Comparison of ENCODE assay signal across 12 cellular contexts in the genomic region with DNA sequence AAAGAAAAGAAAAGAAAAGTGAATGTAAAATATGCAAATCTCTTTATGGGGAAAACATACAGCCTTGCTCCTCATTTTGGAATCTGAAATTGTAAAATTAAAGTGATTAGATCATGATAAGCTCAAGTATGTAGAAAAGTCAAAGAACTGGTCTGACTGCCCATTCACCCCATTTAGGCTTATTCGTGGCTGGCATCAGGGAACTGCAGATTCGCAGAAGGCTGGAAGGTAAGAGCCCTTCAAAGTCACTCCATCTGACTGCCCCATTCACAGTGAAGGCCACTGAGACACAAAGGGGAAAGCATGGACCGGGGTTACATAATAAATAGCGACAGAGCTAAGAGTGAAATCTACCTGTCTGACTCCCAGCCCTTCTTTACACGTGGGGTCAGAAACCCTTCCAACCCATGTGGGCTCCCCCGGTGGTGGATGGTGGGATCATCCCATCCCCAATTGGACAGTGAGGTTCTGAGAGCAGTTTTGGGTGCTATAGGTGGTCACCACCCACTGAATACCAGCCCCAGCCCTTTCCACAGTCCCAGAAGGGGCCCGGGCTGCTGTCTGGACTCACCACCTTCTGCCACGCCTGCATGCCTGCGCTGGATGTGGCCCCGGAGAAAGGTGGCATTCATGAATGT. TPM values are rescaled to one million over a fixed set of nuclear protein-coding genes. Genes with fewer than 3 reads are reported as not detected.
DNase-seq lines count a peak whose midpoint lies in the region; ATAC-seq, FAIRE-seq and TF ChIP-seq lines count a peak whose summit lies in the region.
"Had no signal": no experiment of that assay in that cellular context is flagged by ENCODE, and none has a peak within 500 bp of the region (broad histone marks: within the 10 kb centered on the region; RNA-seq: fewer than 3 reads in every experiment).

No MANE protein-coding gene starts in this region.

- no peak overlapping the region for H3K4me3 Mint-ChIP-seq in progenitor cell of endocrine pancreas (ENCODE audit: low read depth)
- H3K4me3 Mint-ChIP-seq: activated CD4-positive, alpha-beta memory T cell treated with anti-CD3 and anti-CD28 coated beads for 36 hours had no signal

- peaks cover 39% of the 10 kb centered on the region for H3K36me3 Mint-ChIP-seq in progenitor cell of endocrine pancreas (ENCODE audit: insufficient read depth)
- H3K36me3 Mint-ChIP-seq: activated CD4-positive, alpha-beta memory T cell treated with anti-CD3 and anti-CD28 coated beads for 36 hours had no signal

- in situ Hi-C loops in K562 (cut with MboI): no loop called here

- H3K9me1 ChIP-seq in K562 (ENCODE audit: control insufficient read depth, insufficient read depth, low read length): no peaks in the 10 kb centered on the region

- no peak for FAIRE-seq in K562 (lab: Jason Lieb, UNC)
- FAIRE-seq: A204.1, islet of Langerhans had no signal

- peaks cover 0 to 6% of the 10 kb centered on the region in 2 experiments; a peak in 1 of 5 replicates for H3K4me1 ChIP-seq in K562 (replicated peaks in 1 of 2; ENCODE audit: control insufficient read depth in 2 of 2, insufficient read depth in 2 of 2, low read length in 2 of 2)

- H3K4me1 Mint-ChIP-seq in progenitor cell of endocrine pancreas (ENCODE audit: low read depth): peaks cover 16% of the 10 kb centered on the region

- no peaks in the 10 kb centered on the region for H3K9me3 ChIP-seq in K562 (replicated peaks; ENCODE audit: control insufficient read depth, insufficient read depth, low read depth, low read length)

- no peaks in the 10 kb centered on the region for H3K27me3 Mint-ChIP-seq in progenitor cell of endocrine pancreas

- TF ChIP-seq RAD21 in K562 (CRISPR knock-in tag; conservative IDR thresholded peaks at IDR 0.05 in 1 of 2, IDR thresholded peaks at IDR 0.05 in 1 of 2): no peak

- peaks cover 0 to 11% of the 10 kb centered on the region in 2 experiments; a peak in 2 of 5 replicates for H3K27me3 ChIP-seq in K562 (ENCODE audit: control insufficient read depth in 2 of 2, insufficient read depth in 2 of 2, low read length in 2 of 2)

- no TSS peak for BruUV-seq in K562 (replicated peaks; lab: Mats Ljungman, UMichigan)

- no peak overlapping the region for H3K27ac ChIP-seq in K562 (ENCODE audit: extremely low read depth, low read depth, low read length)

- POLR2A ChIA-PET in K562 (lab: Yijun Ruan, JAX): no interaction called here

- no peak overlapping the region for H3K27ac Mint-ChIP-seq in progenitor cell of endocrine pancreas
- H3K27ac Mint-ChIP-seq: activated CD4-positive, alpha-beta memory T cell treated with anti-CD3 and anti-CD28 coated beads for 36 hours had no signal

- H2AFZ ChIP-seq in K562 (ENCODE audit: low read depth, low read length): no peak overlapping the region

- WGBS in K562 (ENCODE audit: insufficient coverage, low coverage, missing lambda C conversion rate): 0% methylated on average over 8 of the region's 10 CpGs

- H3K4me3 ChIP-seq in K562: no peak overlapping the region

- peaks cover 6% of the 10 kb centered on the region for H3K9me3 Mint-ChIP-seq in progenitor cell of endocrine pancreas (ENCODE audit: low read depth)

- H3K4me2 ChIP-seq in K562 (ENCODE audit: insufficient read depth, low read length): no peak overlapping the region

- H3K36me3 ChIP-seq in K562 (ENCODE audit: control insufficient read depth, insufficient read depth, low read length): no peaks in the 10 kb centered on the region

- TF ChIP-seq CTCF in K562 (IDR thresholded peaks at IDR 0.05 in 2 of 3, conservative IDR thresholded peaks at IDR 0.05 in 1 of 3; ENCODE audit: insufficient read depth in 2 of 3, low read depth in 1 of 3, low read length in 3 of 3) (no peak), progenitor cell of endocrine pancreas (IDR thresholded peaks at IDR 0.05; ENCODE audit: unreplicated experiment) (peak; percentile 51)

- no peak overlapping the region for H3K9ac ChIP-seq in K562 (ENCODE audit: insufficient read depth in 1 of 2, low read depth in 2 of 2, low read length in 2 of 2)

- CTCF ChIA-PET in K562 (lab: Yijun Ruan, JAX; ENCODE audit: low intra/inter-chr PET ratio): no interaction called here

- TF ChIP-seq EP300 in K562 (IDR thresholded peaks at IDR 0.05; ENCODE audit: low read length): no peak

- H3K79me2 ChIP-seq in K562 (ENCODE audit: control insufficient read depth, insufficient read depth, low read length): no peaks in the 10 kb centered on the region

- DNase-seq in DMS53 (lab: John Stamatoyannopoulos, UW) (peak; percentile 22), DMS53 treated with DMSO at 0.1 percent for 48 hours (lab: John Stamatoyannopoulos, UW; ENCODE audit: unreplicated experiment) (no peak), K562 (ENCODE audit: extremely low read depth in 1 of 4, low spot score in 3 of 4) (peak in 1 of 4 experiments; percentile 12), progenitor cell of endocrine pancreas (ENCODE audit: low spot score, unreplicated experiment) (no peak), putamen (ENCODE audit: low spot score) (no peak), DMS153 (lab: John Stamatoyannopoulos, UW) (no peak)
- DNase-seq in stimulated activated CD4-positive, alpha-beta T cell treated with anti-CD3 and anti-CD28 coated beads, Interleukin-12 subunit alpha, Interleukin-12 subunit beta, amount 100 ng/mL, for 4 hours: no peak
- DNase-seq: activated CD4-positive, alpha-beta memory T cell treated with anti-CD3 and anti-CD28 coated beads for 36 hours had no signal

- TF ChIP-seq POLR2A in K562 (conservative IDR thresholded peaks at IDR 0.05): no peak

- intact Hi-C loops in K562 (cut with micrococcal nuclease): no loop called here

- no peaks in the 10 kb centered on the region; the same call in 1 of the 2 replicates for H4K20me1 ChIP-seq in K562 (replicated peaks; ENCODE audit: control insufficient read depth, insufficient read depth, low read length)

- ATAC-seq in HG03103 (IDR thresholded peaks at IDR 0.05; ENCODE audit: low read depth, unreplicated experiment): peak; percentile 68
- ATAC-seq in K562: peak; percentile 69

TF ChIP-seq in K562, 482 proteins besides CTCF, POLR2A, EP300 and RAD21 (continues in another document):
- TF ChIP-seq GABPB1 (CRISPR knock-in tag; IDR thresholded peaks at IDR 0.05) (no peak), SNIP1 (IDR thresholded peaks at IDR 0.05; ENCODE audit: low read depth) (no peak)
- TF ChIP-seq, protein P1, sequence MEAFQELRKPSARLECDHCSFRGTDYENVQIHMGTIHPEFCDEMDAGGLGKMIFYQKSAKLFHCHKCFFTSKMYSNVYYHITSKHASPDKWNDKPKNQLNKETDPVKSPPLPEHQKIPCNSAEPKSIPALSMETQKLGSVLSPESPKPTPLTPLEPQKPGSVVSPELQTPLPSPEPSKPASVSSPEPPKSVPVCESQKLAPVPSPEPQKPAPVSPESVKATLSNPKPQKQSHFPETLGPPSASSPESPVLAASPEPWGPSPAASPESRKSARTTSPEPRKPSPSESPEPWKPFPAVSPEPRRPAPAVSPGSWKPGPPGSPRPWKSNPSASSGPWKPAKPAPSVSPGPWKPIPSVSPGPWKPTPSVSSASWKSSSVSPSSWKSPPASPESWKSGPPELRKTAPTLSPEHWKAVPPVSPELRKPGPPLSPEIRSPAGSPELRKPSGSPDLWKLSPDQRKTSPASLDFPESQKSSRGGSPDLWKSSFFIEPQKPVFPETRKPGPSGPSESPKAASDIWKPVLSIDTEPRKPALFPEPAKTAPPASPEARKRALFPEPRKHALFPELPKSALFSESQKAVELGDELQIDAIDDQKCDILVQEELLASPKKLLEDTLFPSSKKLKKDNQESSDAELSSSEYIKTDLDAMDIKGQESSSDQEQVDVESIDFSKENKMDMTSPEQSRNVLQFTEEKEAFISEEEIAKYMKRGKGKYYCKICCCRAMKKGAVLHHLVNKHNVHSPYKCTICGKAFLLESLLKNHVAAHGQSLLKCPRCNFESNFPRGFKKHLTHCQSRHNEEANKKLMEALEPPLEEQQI (IDR thresholded peaks at IDR 0.05): no peak

RNA-seq across cellular contexts. Expression of gene DZIP1L, which starts 18.1 kb away (rescaled TPM):
- 1.6 and 2.5 TPM in 2 replicates for total RNA-seq in K562 (2011; cell fraction: chromatin; rRNA removed; ENCODE audit: low replicate concordance)
- 1.5 and 2.5 TPM in 2 replicates for total RNA-seq in K562 (2011; cell fraction: nucleolus; rRNA removed)
- 0.73 and 0.76 TPM in 2 replicates for total RNA-seq in K562 (2011; cell fraction: nucleoplasm; rRNA removed)
- total RNA-seq in K562 (2014; rRNA removed): 0.41 and 1.5 TPM in 2 replicates
- 0.22 and 0.25 TPM in 2 replicates for total RNA-seq in K562 (2014; rRNA removed; fragmentation: Illumina TruSeq; extraction: Trizol)
- total RNA-seq in K562 (2015; rRNA removed; fragmentation: Illumina TruSeq; extraction: Trizol): 0.54 and 0.57 TPM in 2 replicates
- 0.44 and 0.65 TPM in 2 replicates for total RNA-seq in K562 (2021)
- 0.14 and 0.18 TPM in 2 replicates for polyA plus RNA-seq in K562 (2011; rRNA removed)
- polyA plus RNA-seq in K562 (2011; cell fraction: cytosol; rRNA removed): 0.12 and 0.88 TPM in 2 replicates
- 1.2 and 1.5 TPM in 2 replicates for polyA plus RNA-seq in K562 (2011; cell fraction: nucleus; rRNA removed)
- polyA plus RNA-seq in K562 (2012): 0.36 and 0.53 TPM in 2 replicates
- 0.08 and 0.52 TPM in 2 replicates for polyA plus RNA-seq in K562 (2014; fragmentation: Illumina TruSeq; extraction: Trizol)
- under 1 TPM in 1 of 2 experiments, not detected in 1; 0.03 TPM for polyA plus RNA-seq in K562 (2014; fragmentation: Nextera tagmentation; extraction: Ambion mirVana)
- 1.0 and 1.1 TPM in 2 replicates for polyA plus RNA-seq in K562 (2014; rRNA removed)
- 0.63 TPM in 1 of 2 replicates, not detected in the other for polyA minus RNA-seq in K562 (2011; rRNA and poly(A)+ RNA removed)
- not detected in 2 replicates for polyA minus RNA-seq in K562 (2011; cell fraction: cytosol; rRNA and poly(A)+ RNA removed)
- polyA minus RNA-seq in K562 (2011; cell fraction: nucleus; rRNA and poly(A)+ RNA removed): 0.67 and 1.2 TPM in 2 replicates
- 81.9 and 85.7 TPM in 2 replicates for total RNA-seq in progenitor cell of endocrine pancreas
- total RNA-seq: activated CD4-positive, alpha-beta memory T cell treated with anti-CD3 and anti-CD28 coated beads for 36 hours had no signal

RNA-seq across cellular contexts. Expression of gene A4GNT, which starts 34.9 kb away (rescaled TPM):
- not detected in 2 replicates for total RNA-seq in K562 (2011; cell fraction: chromatin; rRNA removed; ENCODE audit: low replicate concordance)
- total RNA-seq in K562 (2011; cell fraction: nucleolus; rRNA removed): not detected in 2 replicates
- not detected in 2 replicates for total RNA-seq in K562 (2011; cell fraction: nucleoplasm; rRNA removed)
- not detected in 2 replicates for total RNA-seq in K562 (2014; rRNA removed)
- not detected in 2 replicates for total RNA-seq in K562 (2014; rRNA removed; fragmentation: Illumina TruSeq; extraction: Trizol)
- total RNA-seq in K562 (2015; rRNA removed; fragmentation: Illumina TruSeq; extraction: Trizol): not detected in 2 replicates
- total RNA-seq in K562 (2021): not detected in 2 replicates
- not detected in 2 replicates for polyA plus RNA-seq in K562 (2011; rRNA removed)
- polyA plus RNA-seq in K562 (2011; cell fraction: cytosol; rRNA removed): not detected in 2 replicates
- not detected in 2 replicates for polyA plus RNA-seq in K562 (2011; cell fraction: nucleus; rRNA removed)
- polyA plus RNA-seq in K562 (2012): 0.08 TPM in 1 of 2 replicates, not detected in the other
- polyA plus RNA-seq in K562 (2014; fragmentation: Illumina TruSeq; extraction: Trizol): not detected in 2 replicates
- not detected for polyA plus RNA-seq in K562 (2014; fragmentation: Nextera tagmentation; extraction: Ambion mirVana)
- polyA plus RNA-seq in K562 (2014; rRNA removed): not detected in 2 replicates
- not detected in 2 replicates for polyA minus RNA-seq in K562 (2011; rRNA and poly(A)+ RNA removed)
- not detected in 2 replicates for polyA minus RNA-seq in K562 (2011; cell fraction: cytosol; rRNA and poly(A)+ RNA removed)
- polyA minus RNA-seq in K562 (2011; cell fraction: nucleus; rRNA and poly(A)+ RNA removed): not detected in 2 replicates
- total RNA-seq in progenitor cell of endocrine pancreas: 3.1 and 3.4 TPM in 2 replicates
- total RNA-seq: activated CD4-positive, alpha-beta memory T cell treated with anti-CD3 and anti-CD28 coated beads for 36 hours; HT1080 had no signal

Comparison
In these comparisons a context has a peak if more than half of its experiments do, and no peak if none do; other contexts are left out.
1. RNA of gene DZIP1L, which starts 18.1 kb away (total RNA-seq): 81.9 to 85.7 TPM in progenitor cell of endocrine pancreas; 0.22 to 2.5 TPM in K562; every median in the first group is over 10 times any median in the second.